In the genomic region with DNA sequence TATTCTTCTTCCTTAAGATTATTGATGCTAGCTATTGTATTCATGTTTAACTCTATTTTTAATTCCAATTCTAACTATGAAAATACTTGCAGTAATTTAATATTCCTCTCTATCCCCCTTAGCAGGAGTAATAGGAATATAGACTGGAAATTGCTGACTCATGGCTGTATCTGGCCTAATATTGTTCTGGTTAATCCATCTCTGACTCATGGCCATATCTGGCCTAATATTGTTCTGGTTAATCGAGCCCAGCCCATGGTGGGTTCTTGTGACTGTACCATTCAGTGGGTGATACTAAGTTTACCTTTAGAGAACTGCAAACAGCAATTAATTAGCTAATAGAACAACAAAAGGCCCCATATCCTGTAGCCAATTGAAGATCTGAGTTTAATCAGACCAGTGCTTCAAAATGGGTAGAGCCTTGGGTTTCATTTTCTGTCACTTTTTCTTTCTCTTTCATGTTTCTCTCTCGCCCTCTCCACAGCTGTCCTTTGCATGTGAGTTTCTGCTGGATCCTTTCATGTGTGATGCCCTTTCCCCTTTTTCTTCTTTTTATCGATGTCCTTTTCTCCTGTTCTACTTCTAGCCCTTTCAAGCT, we compare ENCODE assay signal across 9 cellular contexts. TPM values are rescaled to one million over a fixed set of nuclear protein-coding genes. Genes with fewer than 3 reads are reported as not detected.
DNase-seq lines count a peak whose midpoint lies in the region; ATAC-seq lines count a peak whose summit lies in the region.
"Had no signal": no experiment of that assay in that cellular context is flagged by ENCODE, and none has a peak within 500 bp of the region (broad histone marks: within the 10 kb centered on the region; RNA-seq: fewer than 3 reads in every experiment).

No MANE protein-coding gene starts in this region.

- ATAC-seq in GM18861 (IDR thresholded peaks at IDR 0.05; ENCODE audit: unreplicated experiment), result peak; percentile 89
- ATAC-seq in GM21737 (IDR thresholded peaks at IDR 0.05; ENCODE audit: unreplicated experiment), result peak; percentile 96
- ATAC-seq in HG03520 (IDR thresholded peaks at IDR 0.05; ENCODE audit: unreplicated experiment), result peak; percentile 98

- DNase-seq in iris pigment epithelial cell (ENCODE audit: low read depth), result peak; percentile 70
- DNase-seq in COLO668 (lab: John Stamatoyannopoulos, UW; ENCODE audit: unreplicated experiment), result no peak
- no peak for DNase-seq in SK-N-DZ (ENCODE audit: low spot score)
- DNase-seq in GF-D8 (lab: John Stamatoyannopoulos, UW), result no peak
- DNase-seq in activated CD4-positive, CD25-positive, alpha-beta regulatory T cell (lab: John Stamatoyannopoulos, UW), result no peak
- DNase-seq: NCI-H2227 treated with DMSO at 0.1 percent for 48 hours had no signal

RNA-seq across cellular contexts. Expression of a gene that starts 50.6 kb away (rescaled TPM):
- not detected in 2 replicates for polyA plus RNA-seq in SK-N-DZ (2014; cell fraction: cytosol; rRNA removed)
- polyA plus RNA-seq in SK-N-DZ (2014; cell fraction: nucleus; rRNA removed), result not detected in 2 replicates
